8 cellular contexts compared by ENCODE assay signal in genomic region chr17:56913000-56913866, GRCh38. TPM values are rescaled to one million over a fixed set of nuclear protein-coding genes. Genes with fewer than 3 reads are reported as not detected.
A peak's percentile ranks its signal among the peaks of the same experiment; 100 is the strongest.
DNase-seq lines count a peak whose midpoint lies in the region; ATAC-seq and TF ChIP-seq lines count a peak whose summit lies in the region.

No MANE protein-coding gene starts in this region.

- TF ChIP-seq POLR2A in thyroid gland (IDR thresholded peaks at IDR 0.05) = no peak

- H3K27ac ChIP-seq in thyroid gland = peak overlapping the region; percentile 53 to 96 (median 87)

- H3K27me3 ChIP-seq in thyroid gland = no peaks in the 10 kb centered on the region

- peaks cover 0 to 2% of the 10 kb centered on the region in 2 donors for H3K36me3 ChIP-seq in thyroid gland

- TF ChIP-seq CTCF in cardiac fibroblast (IDR thresholded peaks at IDR 0.05; ENCODE audit: low read depth, low read length) = no peak
- no peak for TF ChIP-seq CTCF in thyroid gland (IDR thresholded peaks at IDR 0.05)

- DNase-seq in stimulated activated CD4-positive, alpha-beta T cell treated with anti-CD3 and anti-CD28 coated beads, Interleukin-4, amount 100 ng/mL, for 24 hours = peak; percentile 22
- no peak for DNase-seq in stimulated activated CD4-positive, alpha-beta T cell treated with anti-CD3 and anti-CD28 coated beads, Interleukin-4, amount 100 ng/mL, for 1 hour
- DNase-seq in NCI-H526 (lab: John Stamatoyannopoulos, UW) (peak; percentile 63 to 87), cardiac fibroblast (ENCODE audit: low read depth in 2 of 2) (peak in 1 of 2 donors; percentile 19), left lobe of liver (ENCODE audit: low spot score) (no peak), thyroid gland (no peak), GM19238 (ENCODE audit: insufficient read length, low spot score) (no peak)

- WGBS in thyroid gland, 2 donors = 24 to 71% methylated on average over 6 to 21 of the region's 52 CpGs

- H3K4me1 ChIP-seq in thyroid gland = peaks cover 32 to 58% of the 10 kb centered on the region in 2 donors

- no peaks in the 10 kb centered on the region for H3K9me3 ChIP-seq in thyroid gland

- intact Hi-C loops in thyroid gland (cut with DNase I) = no loop called here

- peak; percentile 40 for ATAC-seq in HG02885 (IDR thresholded peaks at IDR 0.05; ENCODE audit: poor library complexity, unreplicated experiment)
- ATAC-seq in left lobe of liver = peak; percentile 43

- H3K4me3 ChIP-seq in cardiac fibroblast (replicated peaks in 1 of 2; ENCODE audit: low read depth in 2 of 2, low read length in 2 of 2) (peak overlapping the region; percentile 90 to 98), thyroid gland (replicated peaks in 1 of 3) (peak overlapping the region; percentile 72 to 84 (median 75))

RNA-seq across cellular contexts. Expression of gene TRIM25, which starts 0.6 kb away (rescaled TPM):
- total RNA-seq in left lobe of liver = 55.4 TPM
- total RNA-seq in thyroid gland = 10 to 100 TPM; 23.9 to 41.8 (median 32.7) TPM

RNA-seq across cellular contexts. Expression of gene COIL, which starts 47.6 kb away (rescaled TPM):
- 5.9 TPM for total RNA-seq in left lobe of liver
- 10 to 100 TPM; 13.2 to 18.3 (median 17.5) TPM for total RNA-seq in thyroid gland

Comparison
In these comparisons a context has a peak if more than half of its experiments do, and no peak if none do; other contexts are left out.
1. DNase-seq: peak in stimulated activated CD4-positive, alpha-beta T cell treated with anti-CD3 and anti-CD28 coated beads, Interleukin-4, amount 100 ng/mL, for 24 hours (single experiment) and NCI-H526 (2 of 2); none in stimulated activated CD4-positive, alpha-beta T cell treated with anti-CD3 and anti-CD28 coated beads, Interleukin-4, amount 100 ng/mL, for 1 hour (single experiment), left lobe of liver (single experiment), thyroid gland (0 of 2) and GM19238 (single experiment).